Comparison of ENCODE assay signal across 1 cellular context in genomic region chr19:18477974-18478373, GRCh38.
TF ChIP-seq lines count a peak whose summit lies in the region.

No MANE protein-coding gene starts in this region.

TF ChIP-seq in K562, 482 proteins besides CTCF, POLR2A, EP300 and RAD21 (continued from another document and continues in another):
- no peak for TF ChIP-seq ZNF277 (CRISPR knock-in tag; IDR thresholded peaks at IDR 0.05; ENCODE audit: borderline replicate concordance)
- no peak for TF ChIP-seq CHD7 (IDR thresholded peaks at IDR 0.05; ENCODE audit: low read depth, low read length)
- no peak for TF ChIP-seq ZNF444 (CRISPR knock-in tag; IDR thresholded peaks at IDR 0.05)
- no peak for TF ChIP-seq DEAF1 (CRISPR knock-in tag; IDR thresholded peaks at IDR 0.05)
- peak; percentile 63; the same call in 1 of the 2 replicates for TF ChIP-seq ZNF165 (CRISPR knock-in tag; IDR thresholded peaks at IDR 0.05; ENCODE audit: borderline replicate concordance)
- TF ChIP-seq TFAM (CRISPR knock-in tag; conservative IDR thresholded peaks at IDR 0.05): no peak
- TF ChIP-seq PHF8 (IDR thresholded peaks at IDR 0.05; ENCODE audit: borderline replicate concordance, low read length): no peak
- no peak for TF ChIP-seq KDM1A (IDR thresholded peaks at IDR 0.05)
- no peak for TF ChIP-seq RNF2 (IDR thresholded peaks at IDR 0.05)
- TF ChIP-seq POLR3G (IDR thresholded peaks at IDR 0.05; ENCODE audit: extremely low read depth, insufficient read length, insufficient replicate concordance): no peak
- TF ChIP-seq RBM34 (IDR thresholded peaks at IDR 0.05; ENCODE audit: borderline replicate concordance, insufficient read depth, low read length): no peak
- peak; percentile 68; the same call in 1 of the 2 replicates for TF ChIP-seq CREB3 (tag; conservative IDR thresholded peaks at IDR 0.05; ENCODE audit: low read depth)
- TF ChIP-seq CBFA2T2 (conservative IDR thresholded peaks at IDR 0.05): no peak
- TF ChIP-seq CHAMP1 (IDR thresholded peaks at IDR 0.05): no peak
- no peak for TF ChIP-seq ZBTB43 (CRISPR knock-in tag; IDR thresholded peaks at IDR 0.05)
- TF ChIP-seq IRF1 (CRISPR knock-in tag; IDR thresholded peaks at IDR 0.05; ENCODE audit: borderline replicate concordance): no peak
- no peak for TF ChIP-seq ZNF511 (CRISPR knock-in tag; IDR thresholded peaks at IDR 0.05)
- TF ChIP-seq BRF1 (IDR thresholded peaks at IDR 0.05; ENCODE audit: borderline replicate concordance, extremely low read depth, insufficient read length): no peak
- TF ChIP-seq CHD4 (IDR thresholded peaks at IDR 0.05; ENCODE audit: insufficient read depth, insufficient replicate concordance, low read depth, low read length, poor library complexity, severe bottlenecking): no peak
- TF ChIP-seq ATF1 (CRISPR knock-in tag; IDR thresholded peaks at IDR 0.05): no peak
- no peak for TF ChIP-seq ATF1 (tag; IDR thresholded peaks at IDR 0.05)
- TF ChIP-seq POLR2G (IDR thresholded peaks at IDR 0.05; ENCODE audit: low read depth, low read length): no peak
- TF ChIP-seq GTF2A2 (tag; IDR thresholded peaks at IDR 0.05): 0 out of 2 replicates have a peak, but pooled peaks have one; percentile 43
- no peak for TF ChIP-seq NCOA4 (IDR thresholded peaks at IDR 0.05; ENCODE audit: partially characterized antibody)
- TF ChIP-seq ELF2 (CRISPR knock-in tag; IDR thresholded peaks at IDR 0.05): no peak
- no peak for TF ChIP-seq FOS (IDR thresholded peaks at IDR 0.05; ENCODE audit: extremely low read depth, insufficient read length)
- TF ChIP-seq ZNF133 (CRISPR knock-in tag; IDR thresholded peaks at IDR 0.05): no peak
- TF ChIP-seq CREM (IDR thresholded peaks at IDR 0.05; ENCODE audit: low read depth): no peak
- TF ChIP-seq C11orf30 (IDR thresholded peaks at IDR 0.05; ENCODE audit: low read depth): no peak
- no peak for TF ChIP-seq TBL1XR1 (IDR thresholded peaks at IDR 0.05; ENCODE audit: low read length in 2 of 2)
